ENCODE assay signal across 17 cellular contexts in genomic region chr6:14348389-14348788, GRCh38.
"Had no signal": no experiment of that assay in that cellular context is flagged by ENCODE, and none has a peak within 500 bp of the region (broad histone marks: within the 10 kb centered on the region; RNA-seq: fewer than 3 reads in every experiment).

No MANE protein-coding gene starts in this region.

- H3K27ac ChIP-seq: adrenal gland, epithelial cell of prostate, heart left ventricle, right atrium auricular region, tibial nerve had no signal

- DNase-seq: activated CD4-positive, alpha-beta T cell treated with anti-CD3 and anti-CD28 coated beads for 1 hour; activated CD4-positive, alpha-beta T cell treated with anti-CD3 and anti-CD28 coated beads, Interleukin-2, amount 50 U/mL, for 4 hours; activated naive CD4-positive, alpha-beta T cell treated with anti-CD3 and anti-CD28 coated beads, Interleukin-2, amount 50 U/mL, for 16 hours; activated T-cell treated with anti-CD3 and anti-CD28 coated beads for 4 hours; adrenal gland; foreskin melanocyte; heart left ventricle; immature natural killer cell; nephron progenitor cell; occipital lobe; stimulated activated CD4-positive, alpha-beta T cell treated with anti-CD3 and anti-CD28 coated beads, Interleukin-4, amount 100 ng/mL, for 1 hour; stimulated activated naive CD4-positive, alpha-beta T cell treated with Interleukin-2 at 50 U/mL for 16 hours; substantia nigra had no signal

- H3K4me3 ChIP-seq: adrenal gland, heart left ventricle, right atrium auricular region, tibial nerve had no signal

- H3K27me3 ChIP-seq: adrenal gland, heart left ventricle, right atrium auricular region, tibial nerve had no signal

- H3K27me3 Mint-ChIP-seq: progenitor cell of endocrine pancreas had no signal

- H3K9me3 ChIP-seq: adrenal gland, right atrium auricular region had no signal

- ATAC-seq: heart left ventricle had no signal

- H3K4me1 Mint-ChIP-seq: immature natural killer cell had no signal

- H3K4me1 ChIP-seq: adrenal gland, right atrium auricular region, tibial nerve had no signal

- H3K36me3 ChIP-seq: adrenal gland, heart left ventricle, right atrium auricular region, tibial nerve had no signal

- H3K27ac Mint-ChIP-seq: immature natural killer cell, nephron progenitor cell, progenitor cell of endocrine pancreas had no signal

- H3K4me3 Mint-ChIP-seq: immature natural killer cell, nephron progenitor cell had no signal
